8 cellular contexts compared by ENCODE assay signal in genomic region chr16:48623304-48624016, GRCh38. TPM values are rescaled to one million over a fixed set of nuclear protein-coding genes. Genes with fewer than 3 reads are reported as not detected.
DNase-seq lines count a peak whose midpoint lies in the region; ATAC-seq and TF ChIP-seq lines count a peak whose summit lies in the region.

No MANE protein-coding gene starts in this region.

- no peak overlapping the region for H3K4me2 ChIP-seq in neural cell (ENCODE audit: low read length)

- H3K4me1 ChIP-seq in stomach smooth muscle (ENCODE audit: control insufficient read depth, insufficient read depth, low read length): peaks cover 10% of the 10 kb centered on the region

- H3F3A ChIP-seq in neural cell (ENCODE audit: insufficient read depth, low read length, poor library complexity, severe bottlenecking): no peaks in the 10 kb centered on the region

- TF ChIP-seq EP300 in neural cell (conservative IDR thresholded peaks at IDR 0.05; ENCODE audit: poor library complexity, severe bottlenecking): no peak

- H3K9ac ChIP-seq in neural cell (ENCODE audit: low read length) (no peak overlapping the region), stomach smooth muscle (ENCODE audit: low read length in 2 of 2) (peak overlapping the region; percentile 68 to 69)

- no peak overlapping the region for H2AFZ ChIP-seq in neural cell (ENCODE audit: low read depth, low read length)

- TF ChIP-seq RAD21 in neural cell (conservative IDR thresholded peaks at IDR 0.05): peak; percentile 93

- TF ChIP-seq CTCF in fibroblast of villous mesenchyme (IDR thresholded peaks at IDR 0.05; ENCODE audit: insufficient read depth, low read depth, low read length) (peak; percentile 99), neural cell (IDR thresholded peaks at IDR 0.05; ENCODE audit: poor library complexity, severe bottlenecking) (peak; percentile 94)

- H3K9me3 ChIP-seq in neural cell (ENCODE audit: low read length) (no peaks in the 10 kb centered on the region), stomach smooth muscle (ENCODE audit: control insufficient read depth in 2 of 2, low read length in 2 of 2) (no peaks in the 10 kb centered on the region)

- H3K4me3 ChIP-seq in Jurkat, Clone E6-1 (ENCODE audit: low read length): peak overlapping the region; percentile 57
- peak overlapping the region; percentile 46 for H3K4me3 ChIP-seq in fibroblast of villous mesenchyme (ENCODE audit: low read depth, low read length)
- H3K4me3 ChIP-seq in neural cell (ENCODE audit: low read length): peak overlapping the region; percentile 45
- peak overlapping the region; percentile 71 to 79 for H3K4me3 ChIP-seq in stomach smooth muscle (ENCODE audit: low read length in 2 of 2)

- no peaks in the 10 kb centered on the region for H3K9me2 ChIP-seq in neural cell (ENCODE audit: insufficient read depth, low read length)

- H4K20me1 ChIP-seq in neural cell (ENCODE audit: insufficient read depth): no peaks in the 10 kb centered on the region

- H3K27me3 ChIP-seq in neural cell (ENCODE audit: insufficient read depth, low read depth, low read length) (no peaks in the 10 kb centered on the region), stomach smooth muscle (ENCODE audit: control insufficient read depth in 1 of 2, insufficient read depth in 2 of 2, low read length in 2 of 2) (no peaks in the 10 kb centered on the region)

- no peaks in the 10 kb centered on the region for H3K36me3 ChIP-seq in neural cell (ENCODE audit: insufficient read depth, low read length)
- no peaks in the 10 kb centered on the region for H3K36me3 ChIP-seq in stomach smooth muscle (ENCODE audit: control insufficient read depth in 2 of 2, insufficient read depth in 2 of 2, low read length in 2 of 2)

- DNase-seq in DMS79 treated with DMSO at 0.1 percent for 48 hours (lab: John Stamatoyannopoulos, UW) (peak; percentile 44), RPMI7951 (ENCODE audit: low read depth) (peak; percentile 95), activated gamma-delta T cell (lab: John Stamatoyannopoulos, UW) (peak; percentile 58), fibroblast of villous mesenchyme (ENCODE audit: low read depth) (peak; percentile 88)
- peak; percentile 63 for DNase-seq in Jurkat, Clone E6-1 (ENCODE audit: low read depth, low spot score)

- ATAC-seq in GM21619 (IDR thresholded peaks at IDR 0.05; ENCODE audit: unreplicated experiment): peak; percentile 95

- H3K27ac ChIP-seq in neural cell (ENCODE audit: low read length) (no peak overlapping the region), stomach smooth muscle (ENCODE audit: low read length) (peak overlapping the region; percentile 31)

- no peaks in the 10 kb centered on the region for H3K79me2 ChIP-seq in neural cell (replicated peaks; ENCODE audit: insufficient read depth, low read length)

TF ChIP-seq in neural cell, 6 proteins besides CTCF, POLR2A, EP300 and RAD21:
- no peak for TF ChIP-seq REST (IDR thresholded peaks at IDR 0.05; ENCODE audit: borderline replicate concordance)
- peak; percentile 91 for TF ChIP-seq SMC3 (conservative IDR thresholded peaks at IDR 0.05; ENCODE audit: poor library complexity)

RNA-seq across cellular contexts. Expression of gene N4BP1, which starts 13.5 kb away (rescaled TPM):
- 24.7 TPM for polyA plus RNA-seq in Jurkat, Clone E6-1 (2012; ENCODE audit: insufficient read depth, insufficient read length)
- 13.0 and 21.5 TPM in 2 replicates for total RNA-seq in RPMI7951 (2014; rRNA removed; shearing (Covaris generic))
- total RNA-seq in fibroblast of villous mesenchyme: 19.6 and 35.4 TPM in 2 replicates
- 16.1 and 20.1 TPM in 2 replicates for polyA plus RNA-seq in neural cell
- 50.4 and 72.0 TPM in 2 replicates for polyA minus RNA-seq in neural cell

Comparison
In these comparisons a context has a peak if more than half of its experiments do, and no peak if none do; other contexts are left out.
1. DNase-seq: peak in every context shown above with its lines; median percentile 95 in RPMI7951; 88 in fibroblast of villous mesenchyme; 63 in Jurkat, Clone E6-1; 58 in activated gamma-delta T cell; 44 in DMS79 treated with DMSO at 0.1 percent for 48 hours.